8 cellular contexts compared by ENCODE assay signal in the genomic region with DNA sequence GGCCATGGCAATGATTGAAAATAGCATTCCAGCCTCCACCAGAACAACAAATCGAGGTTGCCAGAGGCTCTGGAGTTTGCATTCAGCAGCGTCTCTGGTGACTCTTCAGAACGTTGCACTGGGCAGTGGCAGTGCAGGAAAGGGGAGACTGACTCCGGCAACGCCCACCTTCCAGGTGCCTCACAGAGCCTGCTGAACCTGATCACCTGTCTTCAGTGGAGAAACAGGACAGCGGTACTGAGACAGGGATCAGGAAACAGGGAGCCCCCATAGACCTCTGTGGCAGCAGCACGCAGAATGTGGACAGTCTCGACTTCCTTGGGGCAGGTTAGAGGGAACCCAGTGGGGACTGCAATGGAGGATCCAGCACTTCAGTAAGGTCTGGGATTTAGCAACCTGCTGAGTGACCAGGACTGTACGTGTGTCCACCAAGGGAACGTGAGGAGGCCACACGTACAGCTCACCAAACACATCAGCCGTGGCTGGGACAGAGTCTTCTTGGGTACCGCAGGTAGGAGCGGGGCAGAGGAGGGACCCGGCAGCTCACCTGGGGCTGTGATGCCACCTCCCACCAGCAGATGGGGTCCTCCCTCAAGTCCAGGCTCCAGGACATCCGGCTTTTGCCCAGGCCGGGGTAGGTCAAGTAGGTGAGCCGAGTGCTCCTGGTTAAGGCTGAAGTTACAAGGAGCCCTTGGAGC.
A peak's percentile ranks its signal among the peaks of the same experiment; 100 is the strongest.
DNase-seq lines count a peak whose midpoint lies in the region; ATAC-seq and TF ChIP-seq lines count a peak whose summit lies in the region.

No MANE protein-coding gene starts in this region.

- H3K36me3 ChIP-seq in adrenal gland (replicated peaks in 1 of 2) (no peaks in the 10 kb centered on the region), thyroid gland (no peaks in the 10 kb centered on the region)

- ATAC-seq in left lobe of liver = peak; percentile 79

- TF ChIP-seq POLR2A in adrenal gland (IDR thresholded peaks at IDR 0.05) (no peak), thyroid gland (IDR thresholded peaks at IDR 0.05) (no peak)

- H3K27ac ChIP-seq in adrenal gland = no peak overlapping the region
- no peak overlapping the region for H3K27ac ChIP-seq in thyroid gland

- DNase-seq in NCI-H1417 (lab: John Stamatoyannopoulos, UW) (peak in 2 of 3 experiments; percentile 17 to 21), NCI-H1417 treated with DMSO at 0.1 percent for 48 hours (lab: John Stamatoyannopoulos, UW) (no peak), LNCaP clone FGC (ENCODE audit: low read depth) (no peak), adrenal gland (peak in 3 of 7 donors; percentile 21 to 56 (median 40)), left lobe of liver (ENCODE audit: low spot score) (peak; percentile 46), thyroid gland (peak; percentile 66 to 78), kidney glomerular epithelial cell (lab: John Stamatoyannopoulos, UW) (no peak), COLO829 (ENCODE audit: low spot score) (no peak)

- H3K27me3 ChIP-seq in adrenal gland (no peaks in the 10 kb centered on the region), thyroid gland (no peaks in the 10 kb centered on the region)

- no peaks in the 10 kb centered on the region for H3K9me3 ChIP-seq in adrenal gland (replicated peaks in 1 of 3)
- H3K9me3 ChIP-seq in thyroid gland = no peaks in the 10 kb centered on the region

- 45 to 73% (median 47%) methylated on average over 8 to 18 of the region's 18 CpGs for WGBS in adrenal gland, 4 donors
- 33 to 44% methylated on average over 3 to 14 of the region's 18 CpGs for WGBS in thyroid gland, 2 donors

- no peaks in the 10 kb centered on the region for H3K4me1 ChIP-seq in adrenal gland (replicated peaks in 1 of 2)
- peaks cover 14 to 21% of the 10 kb centered on the region in 2 donors for H3K4me1 ChIP-seq in thyroid gland

- intact Hi-C loops in adrenal gland (cut with DNase I) = loop anchor here in 1 of 2 donors (10.0 kb wide), 1 partner anchor 126 kb away; no protein-coding TSS in a partner anchor
- intact Hi-C loops in thyroid gland (cut with DNase I) = loop anchor here (5.0 kb wide), 1 partner anchor 134 kb away; no protein-coding TSS in a partner anchor

- H3K4me3 ChIP-seq in LNCaP clone FGC (ENCODE audit: low read depth, low read length) (peak overlapping the region; percentile 40), adrenal gland (no peak overlapping the region), thyroid gland (replicated peaks in 1 of 3) (no peak overlapping the region)

- TF ChIP-seq CTCF in LNCaP clone FGC (IDR thresholded peaks at IDR 0.05; ENCODE audit: control insufficient read depth, extremely low read depth, insufficient read depth) (peak; percentile 80), adrenal gland (IDR thresholded peaks at IDR 0.05) (peak; percentile 21 to 51 (median 37)), thyroid gland (IDR thresholded peaks at IDR 0.05) (peak; percentile 41 to 71 (median 58))

Comparison
In these comparisons a context has a peak if more than half of its experiments do, and no peak if none do; other contexts are left out.
1. DNase-seq: peak in NCI-H1417 (2 of 3), left lobe of liver (single experiment) and thyroid gland (2 of 2); none in NCI-H1417 treated with DMSO at 0.1 percent for 48 hours (single experiment), LNCaP clone FGC (single experiment), kidney glomerular epithelial cell (single experiment) and COLO829 (single experiment).
2. Peak in every context shown above with its lines, with median percentiles within 50 percentile points of each other: CTCF ChIP-seq.